8 cellular contexts compared by ENCODE assay signal in the genomic region with DNA sequence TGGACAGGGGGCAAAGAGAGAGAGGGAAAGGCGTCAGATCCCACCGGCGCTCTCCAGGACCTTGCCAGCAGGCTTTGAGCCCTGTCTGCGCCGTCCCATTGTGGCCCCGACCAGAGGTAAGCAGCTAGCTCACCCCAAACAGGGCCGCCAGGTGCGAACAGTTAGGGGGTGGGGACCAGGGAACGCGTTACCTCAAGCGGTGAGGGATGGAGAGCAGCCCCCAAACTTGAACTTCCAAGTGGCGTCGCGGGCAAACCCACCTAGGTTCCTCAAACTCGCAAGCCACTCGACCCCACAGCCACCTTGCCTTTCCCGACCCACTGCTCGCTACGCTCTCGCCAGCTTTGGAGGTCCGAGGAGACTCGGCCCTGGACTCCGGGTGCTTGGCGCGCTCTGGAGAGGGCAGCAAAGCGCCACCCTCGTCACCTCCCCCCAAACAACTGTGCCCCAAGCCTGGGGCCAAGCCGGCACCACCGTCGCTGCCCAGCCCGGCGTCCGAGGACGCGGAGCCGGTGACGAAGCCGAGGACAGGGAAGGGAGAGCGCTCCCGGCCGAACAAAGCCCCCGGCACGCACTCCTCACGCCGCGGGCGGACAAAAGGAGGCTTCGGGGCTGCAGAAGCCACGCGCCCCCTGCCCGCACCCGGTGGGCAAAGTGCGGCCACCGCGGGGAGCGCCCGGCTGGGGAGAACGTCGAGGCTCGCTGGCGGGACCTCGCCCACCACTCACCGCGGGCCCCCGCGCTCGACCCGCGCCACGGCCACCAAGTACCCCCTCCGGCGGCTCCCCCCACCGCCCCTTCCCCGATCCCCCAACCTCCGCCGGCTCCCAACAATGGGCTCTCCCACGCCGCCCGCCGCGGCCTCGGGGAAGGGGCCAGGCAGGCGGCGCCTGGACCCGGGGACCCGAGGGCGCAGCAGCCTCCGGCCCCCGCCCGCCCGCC. TPM values are rescaled to one million over a fixed set of nuclear protein-coding genes. Genes with fewer than 3 reads are reported as not detected.
DNase-seq lines count a peak whose midpoint lies in the region; ATAC-seq and TF ChIP-seq lines count a peak whose summit lies in the region.

No MANE protein-coding gene starts in this region.

- peaks cover 39% of the 10 kb centered on the region for H3K36me3 Mint-ChIP-seq in T-helper 1 cell treated with Interleukin-12 subunit alpha and Interleukin-12 subunit beta and Interleukin-4 antibody, amounts not matched to agents 30 μg/mL and 1 μg/mL, for 36 hours (ENCODE audit: low read depth)
- H3K36me3 Mint-ChIP-seq in natural killer cell, result peaks cover 21% of the 10 kb centered on the region

- H3K27ac Mint-ChIP-seq in T-helper 1 cell treated with Interleukin-12 subunit alpha and Interleukin-12 subunit beta and Interleukin-4 antibody, amounts not matched to agents 30 μg/mL and 1 μg/mL, for 36 hours, result peak overlapping the region; percentile 60
- peak overlapping the region; percentile 75 to 84 for H3K27ac Mint-ChIP-seq in natural killer cell

- H3K27me3 Mint-ChIP-seq in T-helper 1 cell treated with Interleukin-12 subunit alpha and Interleukin-12 subunit beta and Interleukin-4 antibody, amounts not matched to agents 30 μg/mL and 1 μg/mL, for 36 hours (ENCODE audit: low read depth), result no peaks in the 10 kb centered on the region
- no peaks in the 10 kb centered on the region for H3K27me3 Mint-ChIP-seq in natural killer cell (ENCODE audit: low read depth in 2 of 2)

- peaks cover 70% of the 10 kb centered on the region for H3K4me1 Mint-ChIP-seq in T-helper 1 cell treated with Interleukin-12 subunit alpha and Interleukin-12 subunit beta and Interleukin-4 antibody, amounts not matched to agents 30 μg/mL and 1 μg/mL, for 36 hours (ENCODE audit: low read depth)
- peaks cover 76 to 78% of the 10 kb centered on the region in 2 donors for H3K4me1 Mint-ChIP-seq in natural killer cell

- no peak for TF ChIP-seq CTCF in epithelial cell of proximal tubule (conservative IDR thresholded peaks at IDR 0.05; ENCODE audit: low read depth, low read length)
- TF ChIP-seq CTCF in natural killer cell (IDR thresholded peaks at IDR 0.05), result no peak

- peak overlapping the region; percentile 73 for H3K4me3 Mint-ChIP-seq in T-helper 1 cell treated with Interleukin-12 subunit alpha and Interleukin-12 subunit beta and Interleukin-4 antibody, amounts not matched to agents 30 μg/mL and 1 μg/mL, for 36 hours
- peak overlapping the region; percentile 90 for H3K4me3 Mint-ChIP-seq in natural killer cell

- peak; percentile 3 for ATAC-seq in GM19324 (IDR thresholded peaks at IDR 0.05; ENCODE audit: low FRiP score, unreplicated experiment)
- no peak for ATAC-seq in natural killer cell
- ATAC-seq in HG03520 (IDR thresholded peaks at IDR 0.05; ENCODE audit: unreplicated experiment), result no peak

- H3K9me3 Mint-ChIP-seq in T-helper 1 cell treated with Interleukin-12 subunit alpha and Interleukin-12 subunit beta and Interleukin-4 antibody, amounts not matched to agents 30 μg/mL and 1 μg/mL, for 36 hours, result no peaks in the 10 kb centered on the region
- H3K9me3 Mint-ChIP-seq in natural killer cell, result no peaks in the 10 kb centered on the region

- intact Hi-C loops in natural killer cell (cut with micrococcal nuclease), result loop anchor here (5.0 to 10.0 kb wide), 5 partner anchors 90 to 402 kb away; partner anchors contain the start of genes TCEANC2, TMEM59 and TTC4

- DNase-seq in AG08395 (ENCODE audit: low spot score) (peak; percentile 47), epithelial cell of proximal tubule (ENCODE audit: low read depth) (no peak), natural killer cell (peak; percentile 27), NCI-H226 (no peak), T-helper 9 cell (no peak)

- H3K4me3 ChIP-seq in epithelial cell of proximal tubule (ENCODE audit: low read depth, low read length), result peak overlapping the region; percentile 65

RNA-seq across cellular contexts. Expression of gene SSBP3, which starts 1.0 kb away (rescaled TPM):
- total RNA-seq in epithelial cell of proximal tubule (7.8 and 13.1 TPM in 2 replicates), natural killer cell (100 to 1,000 TPM; 162 to 224 (median 164) TPM)

Comparison
In these comparisons a context has a peak if more than half of its experiments do, and no peak if none do; other contexts are left out.
1. DNase-seq: peak in AG08395 (single experiment) and natural killer cell (single experiment); none in epithelial cell of proximal tubule (single experiment), NCI-H226 (single experiment) and T-helper 9 cell (single experiment).
2. RNA of gene SSBP3, which starts 1.0 kb away (total RNA-seq): 162 to 224 TPM in natural killer cell; 7.8 to 13.1 TPM in epithelial cell of proximal tubule; every median in the first group is over 10 times any median in the second.